ENCODE assay signal across 8 cellular contexts in the genomic region with DNA sequence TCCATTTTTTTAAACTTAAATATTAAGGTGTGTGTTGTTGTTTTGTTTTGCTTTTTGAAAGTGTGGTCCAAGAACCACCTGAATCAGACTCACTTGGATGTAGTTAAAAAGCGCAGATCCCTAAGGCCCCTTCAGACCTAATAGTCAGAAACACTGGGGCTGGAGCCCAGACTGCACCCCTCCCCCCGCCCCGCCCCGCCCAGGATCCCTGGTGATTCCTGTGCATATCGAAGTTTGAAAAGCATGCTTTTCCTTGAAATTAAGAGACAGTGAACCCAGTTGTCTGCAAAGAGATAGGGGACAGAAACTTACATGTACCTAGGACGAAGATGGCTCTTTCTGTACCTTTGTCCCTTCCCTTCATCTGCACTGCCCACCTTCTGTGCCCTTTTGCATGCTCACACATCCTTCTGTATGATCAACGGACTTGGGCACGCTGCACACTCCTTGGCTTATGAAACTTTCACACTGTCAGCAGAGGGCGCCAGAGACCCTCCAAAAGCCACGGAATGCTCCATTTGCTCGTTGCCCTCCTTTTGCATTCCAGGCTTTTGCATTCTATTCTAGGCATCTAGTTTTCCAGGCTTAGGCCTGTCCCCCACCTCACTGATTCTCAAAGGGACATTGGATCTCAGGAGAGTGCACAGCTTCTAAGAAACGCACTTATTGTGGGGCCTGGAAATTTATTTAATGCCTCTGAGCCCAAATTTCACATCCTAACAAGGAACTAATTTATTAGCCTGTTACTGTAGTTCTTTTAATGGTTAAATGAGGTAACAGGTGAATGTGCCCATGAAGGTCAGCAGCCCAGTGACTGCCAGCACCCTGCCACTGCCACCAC. TPM values are rescaled to one million over a fixed set of nuclear protein-coding genes. Genes with fewer than 3 reads are reported as not detected.
DNase-seq lines count a peak whose midpoint lies in the region; ATAC-seq lines count a peak whose summit lies in the region.

No MANE protein-coding gene starts in this region.

- ATAC-seq in esophagus mucosa, result peak; percentile 68
- ATAC-seq in GM21576 (IDR thresholded peaks at IDR 0.05; ENCODE audit: unreplicated experiment), result no peak

- DNase-seq in CD1c-positive myeloid dendritic cell (ENCODE audit: extremely low spot score) (peak; percentile 79), HS-27A (ENCODE audit: low read depth) (peak; percentile 56), NOMO-1 treated with dmso at 0.1 percent for 144 hours (lab: John Stamatoyannopoulos, UW; ENCODE audit: unreplicated experiment) (peak; percentile 80), myocyte (ENCODE audit: low read depth) (peak; percentile 86)
- DNase-seq in activated CD8-positive, alpha-beta memory T cell treated with anti-CD3 and anti-CD28 coated beads, Interleukin-2, amount 50 U/mL, for 24 hours (ENCODE audit: extremely low read depth), result peak; percentile 58
- DNase-seq in stimulated activated CD8-positive, alpha-beta memory T cell treated with anti-CD3 and anti-CD28 coated beads, Interleukin-7, amount 100 ng/mL, for 1 hour (ENCODE audit: low read depth in 2 of 2), result peak; percentile 55 to 67

RNA-seq across cellular contexts. Expression of a gene that starts 32.8 kb away (rescaled TPM):
- total RNA-seq in esophagus mucosa (0.52 TPM), myocyte (not detected in 2 replicates)
- polyA plus RNA-seq in myocyte (2012), result 0.09 TPM
